8 cellular contexts compared by ENCODE assay signal in the genomic region with DNA sequence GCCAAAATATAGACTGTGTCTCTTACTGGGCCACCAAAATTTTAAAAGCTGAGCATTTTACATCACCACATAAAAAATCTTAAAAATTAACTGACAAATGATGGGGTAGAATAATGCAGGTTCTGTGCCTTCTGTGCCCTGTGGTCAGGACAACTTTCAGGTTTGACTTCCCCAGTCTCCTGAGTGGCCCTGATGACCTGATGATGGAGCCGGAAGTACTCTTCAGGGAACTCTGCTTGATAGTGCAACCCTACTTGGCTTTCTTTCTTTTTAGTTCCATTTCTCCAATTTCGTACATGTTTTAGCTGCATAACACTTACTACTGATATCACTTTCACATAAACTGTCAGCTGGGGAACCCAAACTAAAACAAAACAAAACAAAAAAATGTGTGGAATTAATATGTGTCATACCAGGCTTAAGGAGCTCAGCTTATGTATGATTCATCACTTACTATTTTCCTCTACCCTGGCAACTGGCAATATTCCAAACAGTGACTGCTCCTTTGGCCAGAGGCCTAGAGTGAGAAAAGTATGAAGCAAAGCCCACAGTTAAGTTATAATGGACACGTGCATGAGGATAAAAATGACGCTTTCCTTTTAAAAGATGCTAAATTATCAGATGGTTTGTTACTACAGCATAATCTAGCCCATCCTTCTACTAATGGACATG.
DNase-seq lines count a peak whose midpoint lies in the region; ATAC-seq and TF ChIP-seq lines count a peak whose summit lies in the region.

No MANE protein-coding gene starts in this region.

- WGBS in body of pancreas, 2 donors, result 50 to 53% methylated on average over 4 of the region's 4 CpGs

- no peaks in the 10 kb centered on the region for H3K36me3 ChIP-seq in body of pancreas (replicated peaks in 1 of 2; ENCODE audit: insufficient read depth in 1 of 2, low read depth in 2 of 2)

- H3K27ac ChIP-seq in body of pancreas, result peak overlapping the region in 1 of 4 donors; percentile 9

- no peaks in the 10 kb centered on the region for H3K27me3 ChIP-seq in body of pancreas

- TF ChIP-seq CTCF in LNCaP clone FGC (IDR thresholded peaks at IDR 0.05; ENCODE audit: control insufficient read depth, extremely low read depth, insufficient read depth) (no peak), body of pancreas (IDR thresholded peaks at IDR 0.05) (no peak)

- no peaks in the 10 kb centered on the region for H3K9me3 ChIP-seq in body of pancreas

- intact Hi-C loops in body of pancreas (cut with DNase I), result no loop called here

- H3K4me1 ChIP-seq in body of pancreas, result peaks cover 5% of the 10 kb centered on the region

- no peak for TF ChIP-seq POLR2A in body of pancreas (IDR thresholded peaks at IDR 0.05)

- DNase-seq in AG08395 (ENCODE audit: low spot score) (peak; percentile 91), LNCaP clone FGC (ENCODE audit: low read depth) (peak; percentile 47), body of pancreas (peak; percentile 63 to 76 (median 65)), left lobe of liver (ENCODE audit: low spot score) (peak; percentile 54)
- no peak for DNase-seq in effector CD4-positive, alpha-beta T cell

- ATAC-seq in body of pancreas (peak; percentile 92), left lobe of liver (peak; percentile 79), GM21528 (IDR thresholded peaks at IDR 0.05; ENCODE audit: low FRiP score, unreplicated experiment) (no peak), GM19397 (IDR thresholded peaks at IDR 0.05; ENCODE audit: unreplicated experiment) (no peak), GM18873 (IDR thresholded peaks at IDR 0.05; ENCODE audit: low FRiP score, unreplicated experiment) (no peak)

- H3K4me3 ChIP-seq in LNCaP clone FGC (ENCODE audit: low read depth, low read length) (no peak overlapping the region), body of pancreas (no peak overlapping the region)

Comparison
In these comparisons a context has a peak if more than half of its experiments do, and no peak if none do; other contexts are left out.
1. ATAC-seq: peak in body of pancreas (single experiment) and left lobe of liver (single experiment); none in GM21528 (single experiment), GM19397 (single experiment) and GM18873 (single experiment).